Comparison of ENCODE assay signal across 12 cellular contexts in genomic region chr10:89337493-89337892, GRCh38. TPM values are rescaled to one million over a fixed set of nuclear protein-coding genes. Genes with fewer than 3 reads are reported as not detected.
DNase-seq lines count a peak whose midpoint lies in the region; ATAC-seq, FAIRE-seq and TF ChIP-seq lines count a peak whose summit lies in the region.
"Had no signal": no experiment of that assay in that cellular context is flagged by ENCODE, and none has a peak within 500 bp of the region (broad histone marks: within the 10 kb centered on the region; RNA-seq: fewer than 3 reads in every experiment).

No MANE protein-coding gene starts in this region.

- H4K20me1 ChIP-seq in fibroblast of lung (ENCODE audit: control insufficient read depth, extremely low read depth, insufficient read depth, low read length): no peaks in the 10 kb centered on the region
- H4K20me1 ChIP-seq: BLaER1 had no signal

- no peak overlapping the region for H3K4me2 ChIP-seq in fibroblast of lung (ENCODE audit: extremely low read depth, insufficient read depth, low read length)
- H3K4me2 ChIP-seq: BLaER1 had no signal

- intact Hi-C loops in MCF 10A (cut with micrococcal nuclease): no loop called here
- intact Hi-C loops in breast epithelium (cut with DNase I; ENCODE audit: low total_unique reads): no loop called here
- intact Hi-C loops in activated CD4-positive, alpha-beta memory T cell treated with anti-CD3 and anti-CD28 coated beads for 36 hours (cut with micrococcal nuclease): no loop called here

- ATAC-seq in HG03095 (IDR thresholded peaks at IDR 0.05; ENCODE audit: unreplicated experiment) (no peak), HG03521 (IDR thresholded peaks at IDR 0.05; ENCODE audit: unreplicated experiment) (no peak)

- no peak overlapping the region for H2AFZ ChIP-seq in fibroblast of lung (ENCODE audit: low read length)

- peaks cover 10 to 11% of the 10 kb centered on the region in 2 donors for H3K4me1 ChIP-seq in breast epithelium
- peaks cover 2% of the 10 kb centered on the region for H3K4me1 ChIP-seq in fibroblast of lung (ENCODE audit: control insufficient read depth, extremely low read depth, insufficient read depth, low read length)

- TF ChIP-seq CTCF in MCF 10A (IDR thresholded peaks at IDR 0.05; ENCODE audit: unreplicated experiment) (no peak), breast epithelium (IDR thresholded peaks at IDR 0.05) (no peak), fibroblast of lung (conservative IDR thresholded peaks at IDR 0.05 in 1 of 2, IDR thresholded peaks at IDR 0.05 in 1 of 2; ENCODE audit: low read depth in 1 of 2, low read length in 2 of 2) (no peak), D721Med (IDR thresholded peaks at IDR 0.05; ENCODE audit: insufficient read depth, missing control alignments) (no peak)

- CTCF ChIA-PET in MCF 10A (lab: Yijun Ruan, JAX): no interaction called here
- CTCF ChIA-PET in activated CD4-positive, alpha-beta memory T cell treated with anti-CD3 and anti-CD28 coated beads for 36 hours (lab: Charles Lee): no interaction called here

- peaks cover 24% of the 10 kb centered on the region for H3K4me1 Mint-ChIP-seq in MCF 10A (ENCODE audit: insufficient read depth, unreplicated experiment)
- peaks cover 40% of the 10 kb centered on the region for H3K4me1 Mint-ChIP-seq in activated CD4-positive, alpha-beta memory T cell treated with anti-CD3 and anti-CD28 coated beads for 36 hours (ENCODE audit: low read depth)

- no peaks in the 10 kb centered on the region for H3K27me3 Mint-ChIP-seq in MCF 10A (ENCODE audit: insufficient read depth, unreplicated experiment)
- H3K27me3 Mint-ChIP-seq in activated CD4-positive, alpha-beta memory T cell treated with anti-CD3 and anti-CD28 coated beads for 36 hours: peaks cover 20% of the 10 kb centered on the region
- H3K27me3 Mint-ChIP-seq: memory B cell had no signal

- H3K9me3 ChIP-seq in breast epithelium (no peaks in the 10 kb centered on the region), fibroblast of lung (ENCODE audit: control insufficient read depth, insufficient read depth, low read depth, low read length) (no peaks in the 10 kb centered on the region)

- no TSS peak for BruUV-seq in MCF 10A (replicated peaks; lab: Mats Ljungman, UMichigan)

- H3K4me3 ChIP-seq in breast epithelium (no peak overlapping the region), fibroblast of lung (replicated peaks in 1 of 4; ENCODE audit: control extremely low read depth in 1 of 4, insufficient read depth in 1 of 4, low read depth in 3 of 4, low read length in 4 of 4) (no peak overlapping the region)
- H3K4me3 ChIP-seq: BLaER1 had no signal

- TF ChIP-seq POLR2A in breast epithelium (IDR thresholded peaks at IDR 0.05): no peak

- no peak for FAIRE-seq in D721Med (lab: Jason Lieb, UNC)

- H3K27ac ChIP-seq in breast epithelium (no peak overlapping the region), fibroblast of lung (ENCODE audit: insufficient read depth, low read length) (no peak overlapping the region)
- H3K27ac ChIP-seq: BLaER1, HL-60 had no signal

- DNase-seq in MCF 10A (ENCODE audit: unreplicated experiment) (peak; percentile 86), breast epithelium (ENCODE audit: low spot score in 2 of 2) (no peak), fibroblast of lung (ENCODE audit: low read depth in 2 of 2) (peak; percentile 25 to 86), D721Med (ENCODE audit: insufficient read length, low spot score) (no peak), GF-D8 (lab: John Stamatoyannopoulos, UW) (no peak)
- peak; percentile 71 for DNase-seq in activated CD4-positive, alpha-beta memory T cell treated with anti-CD3 and anti-CD28 coated beads for 36 hours
- DNase-seq: NCI-H510A had no signal

- peak overlapping the region; percentile 88 for H3K27ac Mint-ChIP-seq in MCF 10A (ENCODE audit: low read depth, unreplicated experiment)
- peak overlapping the region; percentile 45 for H3K27ac Mint-ChIP-seq in activated CD4-positive, alpha-beta memory T cell treated with anti-CD3 and anti-CD28 coated beads for 36 hours
- H3K27ac Mint-ChIP-seq: memory B cell had no signal

- no peaks in the 10 kb centered on the region for H3K36me3 ChIP-seq in breast epithelium
- H3K36me3 ChIP-seq in fibroblast of lung (ENCODE audit: control insufficient read depth, insufficient read depth, low read length): peaks cover 2% of the 10 kb centered on the region

- no peaks in the 10 kb centered on the region for H3K36me3 Mint-ChIP-seq in MCF 10A (ENCODE audit: insufficient read depth, unreplicated experiment)
- H3K36me3 Mint-ChIP-seq in activated CD4-positive, alpha-beta memory T cell treated with anti-CD3 and anti-CD28 coated beads for 36 hours: peaks cover 14% of the 10 kb centered on the region

- POLR2A ChIA-PET in MCF 10A (lab: Yijun Ruan, JAX): interaction anchor here (0.6 to 3.3 kb wide), 12 partner anchors 9 to 346 kb away, joined by 3 to 21 read pairs (median 4); partner anchors contain the start of genes IFIT1, IFIT2 and IFIT3
- POLR2A ChIA-PET in activated CD4-positive, alpha-beta memory T cell treated with anti-CD3 and anti-CD28 coated beads for 36 hours (lab: Charles Lee): interaction anchor here (1.4 kb wide), 1 partner anchor 76 kb away, joined by 3 read pairs; the partner anchor contains the start of gene IFIT5

- H3K27me3 ChIP-seq in breast epithelium: no peaks in the 10 kb centered on the region
- H3K27me3 ChIP-seq in fibroblast of lung (ENCODE audit: control insufficient read depth, insufficient read depth, low read length): no peaks in the 10 kb centered on the region
- H3K27me3 ChIP-seq: BLaER1 had no signal

- H3K4me3 Mint-ChIP-seq in MCF 10A (ENCODE audit: unreplicated experiment): no peak overlapping the region
- H3K4me3 Mint-ChIP-seq in activated CD4-positive, alpha-beta memory T cell treated with anti-CD3 and anti-CD28 coated beads for 36 hours: no peak overlapping the region
- H3K4me3 Mint-ChIP-seq: memory B cell had no signal

- no peaks in the 10 kb centered on the region for H3K9me3 Mint-ChIP-seq in MCF 10A (ENCODE audit: unreplicated experiment)
- no peaks in the 10 kb centered on the region for H3K9me3 Mint-ChIP-seq in activated CD4-positive, alpha-beta memory T cell treated with anti-CD3 and anti-CD28 coated beads for 36 hours
- H3K9me3 Mint-ChIP-seq: memory B cell had no signal

- peaks cover 4% of the 10 kb centered on the region for H3K79me2 ChIP-seq in fibroblast of lung (ENCODE audit: control insufficient read depth, insufficient read depth, low read length)

- no peak overlapping the region for H3K9ac ChIP-seq in fibroblast of lung (ENCODE audit: insufficient read depth, low read length)
- H3K9ac ChIP-seq: BLaER1 had no signal

RNA-seq across cellular contexts. Expression of gene IFIT3, which starts 9.7 kb away (rescaled TPM):
- 1.4 and 3.6 TPM in 2 replicates for total RNA-seq in MCF 10A (2022)
- total RNA-seq in breast epithelium: 10 to 100 TPM in 1 of 3 donors, 1 to 10 TPM in 2; 8.2 to 10.4 (median 9.5) TPM
- total RNA-seq in activated CD4-positive, alpha-beta memory T cell treated with anti-CD3 and anti-CD28 coated beads for 36 hours: 10 to 100 TPM; 14.7 to 15.2 TPM
- 23.6 and 33.5 TPM in 2 replicates for total RNA-seq in fibroblast of lung
- 30.5 and 62.9 TPM in 2 replicates for polyA plus RNA-seq in fibroblast of lung
- 21.6 and 39.1 TPM in 2 replicates for polyA plus RNA-seq in fibroblast of lung (2012)
- 2.1 and 3.5 TPM in 2 replicates for polyA minus RNA-seq in fibroblast of lung (ENCODE audit: low replicate concordance)

RNA-seq across cellular contexts. Expression of gene IFIT2, which starts 35.6 kb away (rescaled TPM):
- total RNA-seq in MCF 10A (2022) (0.58 and 1.3 TPM in 2 replicates), breast epithelium (1 to 10 TPM; 2.6 to 6.6 (median 3.5) TPM), fibroblast of lung (11.6 and 21.6 TPM in 2 replicates)
- 10 to 100 TPM; 26.6 to 27.7 TPM for total RNA-seq in activated CD4-positive, alpha-beta memory T cell treated with anti-CD3 and anti-CD28 coated beads for 36 hours
- 5.4 and 12.1 TPM in 2 replicates for polyA plus RNA-seq in fibroblast of lung
- polyA plus RNA-seq in fibroblast of lung (2012): 4.4 and 11.1 TPM in 2 replicates
- polyA minus RNA-seq in fibroblast of lung (ENCODE audit: low replicate concordance): 0.93 and 1.6 TPM in 2 replicates

RNA-seq across cellular contexts. Expression of gene IFIT1B, which starts 40.4 kb away (rescaled TPM):
- total RNA-seq in MCF 10A (2022) (not detected in 2 replicates), breast epithelium (not detected), fibroblast of lung (under 0.01 TPM in 1 of 2 replicates, not detected in the other)
- not detected for total RNA-seq in activated CD4-positive, alpha-beta memory T cell treated with anti-CD3 and anti-CD28 coated beads for 36 hours
- not detected in 2 replicates for polyA plus RNA-seq in fibroblast of lung
- polyA plus RNA-seq in fibroblast of lung (2012): not detected in 2 replicates
- not detected in 2 replicates for polyA minus RNA-seq in fibroblast of lung (ENCODE audit: low replicate concordance)

RNA-seq across cellular contexts. Expression of gene IFIT1, which starts 54.9 kb away (rescaled TPM):
- 0.17 and 0.26 TPM in 2 replicates for total RNA-seq in MCF 10A (2022)
- total RNA-seq in breast epithelium: 10 to 100 TPM; 10.2 to 13.9 (median 11.4) TPM
- 1 to 10 TPM; 5.2 to 5.5 TPM for total RNA-seq in activated CD4-positive, alpha-beta memory T cell treated with anti-CD3 and anti-CD28 coated beads for 36 hours
- total RNA-seq in fibroblast of lung: 21.8 and 25.8 TPM in 2 replicates
- polyA plus RNA-seq in fibroblast of lung: 12.8 and 71.4 TPM in 2 replicates
- polyA plus RNA-seq in fibroblast of lung (2012): 10.2 and 43.5 TPM in 2 replicates
- 2.6 and 2.9 TPM in 2 replicates for polyA minus RNA-seq in fibroblast of lung (ENCODE audit: low replicate concordance)

Comparison
In these comparisons a context has a peak if more than half of its experiments do, and no peak if none do; other contexts are left out.
1. DNase-seq: peak in MCF 10A (single experiment), activated CD4-positive, alpha-beta memory T cell treated with anti-CD3 and anti-CD28 coated beads for 36 hours (single experiment) and fibroblast of lung (2 of 2); none in breast epithelium (0 of 2), D721Med (single experiment) and GF-D8 (single experiment).